Comparison of ENCODE assay signal across 22 cellular contexts in genomic region chr2:197248001-197248401, GRCh38.
DNase-seq lines count a peak whose midpoint lies in the region; ATAC-seq and TF ChIP-seq lines count a peak whose summit lies in the region.
"Had no signal": no experiment of that assay in that cellular context is flagged by ENCODE, and none has a peak within 500 bp of the region (broad histone marks: within the 10 kb centered on the region; RNA-seq: fewer than 3 reads in every experiment).

No MANE protein-coding gene starts in this region.

- no peaks in the 10 kb centered on the region for H3K36me3 ChIP-seq in right lobe of liver
- H3K36me3 ChIP-seq: brain microvascular endothelial cell, SJSA1, thoracic aorta had no signal

- no peak for DNase-seq in activated naive CD4-positive, alpha-beta T cell treated with anti-CD3 and anti-CD28 coated beads, Interleukin-2, amount 10 ng/mL, durations not matched to agents 7 days and 5 days
- DNase-seq in activated naive CD4-positive, alpha-beta T cell (lab: John Stamatoyannopoulos, UW), result no peak
- DNase-seq in SK-N-DZ (ENCODE audit: low spot score), result peak; percentile 87
- no peak for DNase-seq in activated naive CD8-positive, alpha-beta T cell treated with anti-CD3 and anti-CD28 coated beads, Interleukin-2, amount 50 U/mL, for 24 hours
- no peak for DNase-seq in stimulated activated naive B cell treated with anti-CD40 and anti-IgM and Interleukin-4, amounts not matched to agents 10 μg/mL and 1 μg/mL and 100 μg/mL, for 72 hours
- DNase-seq in mucosa of gallbladder (ENCODE audit: low spot score), result no peak
- no peak for DNase-seq in right lobe of liver
- DNase-seq: DMS79 treated with DMSO at 0.1 percent for 48 hours, Karpas-422, left colon, mesendoderm, NCI-H187 treated with DMSO at 0.1 percent for 48 hours, NCI-H2227 treated with DMSO at 0.1 percent for 48 hours, NCI-H82, nephron progenitor cell, PC-3, T1000 had no signal

- H3K27ac ChIP-seq in right lobe of liver, result no peak overlapping the region
- H3K27ac ChIP-seq: brain microvascular endothelial cell, SJSA1, thoracic aorta had no signal

- ATAC-seq in activated naive CD8-positive, alpha-beta T cell treated with anti-CD3 and anti-CD28 coated beads, Interleukin-2, amount 50 U/mL, for 24 hours, result no peak
- ATAC-seq in stimulated activated naive B cell treated with anti-CD40 and anti-IgM and Interleukin-4, amounts not matched to agents 10 μg/mL and 1 μg/mL and 100 μg/mL, for 72 hours (replicated peaks), result no peak
- ATAC-seq in esophagus mucosa (no peak), right lobe of liver (no peak)
- ATAC-seq: HCT116, left colon, PC-3 had no signal

- H3K27me3 Mint-ChIP-seq in activated naive CD4-positive, alpha-beta T cell treated with anti-CD3 and anti-CD28 coated beads, Interleukin-2, amount 10 ng/mL, durations not matched to agents 7 days and 5 days, result no peaks in the 10 kb centered on the region
- no peaks in the 10 kb centered on the region for H3K27me3 Mint-ChIP-seq in activated naive CD8-positive, alpha-beta T cell treated with anti-CD3 and anti-CD28 coated beads, Interleukin-2, amount 50 U/mL, for 24 hours
- no peaks in the 10 kb centered on the region for H3K27me3 Mint-ChIP-seq in stimulated activated naive B cell treated with anti-CD40 and anti-IgM and Interleukin-4, amounts not matched to agents 10 μg/mL and 1 μg/mL and 100 μg/mL, for 72 hours

- peaks cover 55% of the 10 kb centered on the region for H3K36me3 Mint-ChIP-seq in activated naive CD4-positive, alpha-beta T cell treated with anti-CD3 and anti-CD28 coated beads, Interleukin-2, amount 10 ng/mL, durations not matched to agents 7 days and 5 days
- peaks cover 29% of the 10 kb centered on the region for H3K36me3 Mint-ChIP-seq in activated naive CD8-positive, alpha-beta T cell treated with anti-CD3 and anti-CD28 coated beads, Interleukin-2, amount 50 U/mL, for 24 hours (ENCODE audit: low read depth)
- peaks cover 27 to 38% of the 10 kb centered on the region in 2 donors for H3K36me3 Mint-ChIP-seq in stimulated activated naive B cell treated with anti-CD40 and anti-IgM and Interleukin-4, amounts not matched to agents 10 μg/mL and 1 μg/mL and 100 μg/mL, for 72 hours

- peaks cover 4% of the 10 kb centered on the region for H3K9me3 Mint-ChIP-seq in activated naive CD4-positive, alpha-beta T cell treated with anti-CD3 and anti-CD28 coated beads, Interleukin-2, amount 10 ng/mL, durations not matched to agents 7 days and 5 days
- no peaks in the 10 kb centered on the region for H3K9me3 Mint-ChIP-seq in activated naive CD8-positive, alpha-beta T cell treated with anti-CD3 and anti-CD28 coated beads, Interleukin-2, amount 50 U/mL, for 24 hours
- peaks cover 0 to 1% of the 10 kb centered on the region in 2 donors for H3K9me3 Mint-ChIP-seq in stimulated activated naive B cell treated with anti-CD40 and anti-IgM and Interleukin-4, amounts not matched to agents 10 μg/mL and 1 μg/mL and 100 μg/mL, for 72 hours
- H3K9me3 Mint-ChIP-seq: nephron progenitor cell had no signal

- H3K4me1 Mint-ChIP-seq in activated naive CD4-positive, alpha-beta T cell treated with anti-CD3 and anti-CD28 coated beads, Interleukin-2, amount 10 ng/mL, durations not matched to agents 7 days and 5 days, result peaks cover 74% of the 10 kb centered on the region
- H3K4me1 Mint-ChIP-seq in activated naive CD8-positive, alpha-beta T cell treated with anti-CD3 and anti-CD28 coated beads, Interleukin-2, amount 50 U/mL, for 24 hours, result peaks cover 89% of the 10 kb centered on the region
- peaks cover 41 to 72% of the 10 kb centered on the region in 2 donors for H3K4me1 Mint-ChIP-seq in stimulated activated naive B cell treated with anti-CD40 and anti-IgM and Interleukin-4, amounts not matched to agents 10 μg/mL and 1 μg/mL and 100 μg/mL, for 72 hours

- TF ChIP-seq CTCF in right lobe of liver (IDR thresholded peaks at IDR 0.05), result no peak

- 76% methylated on average over 4 of the region's 4 CpGs for WGBS in right lobe of liver (ENCODE audit: insufficient coverage, low coverage, low lambda C conversion rate, missing lambda C conversion rate)

- H3K9me3 ChIP-seq in right lobe of liver, result no peaks in the 10 kb centered on the region
- H3K9me3 ChIP-seq: SJSA1, thoracic aorta had no signal

- H3K4me3 ChIP-seq in right lobe of liver, result no peak overlapping the region
- H3K4me3 ChIP-seq: SJSA1, thoracic aorta had no signal

- CTCF ChIA-PET in activated naive CD4-positive, alpha-beta T cell treated with anti-CD3 and anti-CD28 coated beads, Interleukin-2, amount 10 ng/mL, durations not matched to agents 7 days and 5 days (lab: Charles Lee), result interaction anchor here (1.5 kb wide), 1 partner anchor 40 kb away, joined by 4 read pairs; no protein-coding TSS in a partner anchor

- TF ChIP-seq POLR2A in right lobe of liver (IDR thresholded peaks at IDR 0.05), result no peak

- intact Hi-C loops in right lobe of liver (cut with DNase I), result no loop called here

- H3K4me1 ChIP-seq in right lobe of liver, result no peaks in the 10 kb centered on the region

- H3K27ac Mint-ChIP-seq in activated naive CD4-positive, alpha-beta T cell treated with anti-CD3 and anti-CD28 coated beads, Interleukin-2, amount 10 ng/mL, durations not matched to agents 7 days and 5 days, result peak overlapping the region; percentile 73
- H3K27ac Mint-ChIP-seq in activated naive CD8-positive, alpha-beta T cell treated with anti-CD3 and anti-CD28 coated beads, Interleukin-2, amount 50 U/mL, for 24 hours, result peak overlapping the region; percentile 99
- H3K27ac Mint-ChIP-seq in stimulated activated naive B cell treated with anti-CD40 and anti-IgM and Interleukin-4, amounts not matched to agents 10 μg/mL and 1 μg/mL and 100 μg/mL, for 72 hours, result peak overlapping the region; percentile 2

- no peak overlapping the region for H3K4me3 Mint-ChIP-seq in activated naive CD4-positive, alpha-beta T cell treated with anti-CD3 and anti-CD28 coated beads, Interleukin-2, amount 10 ng/mL, durations not matched to agents 7 days and 5 days
- H3K4me3 Mint-ChIP-seq in activated naive CD8-positive, alpha-beta T cell treated with anti-CD3 and anti-CD28 coated beads, Interleukin-2, amount 50 U/mL, for 24 hours, result peak overlapping the region; percentile 19
- H3K4me3 Mint-ChIP-seq in stimulated activated naive B cell treated with anti-CD40 and anti-IgM and Interleukin-4, amounts not matched to agents 10 μg/mL and 1 μg/mL and 100 μg/mL, for 72 hours, result no peak overlapping the region
- H3K4me3 Mint-ChIP-seq: nephron progenitor cell had no signal

- no peaks in the 10 kb centered on the region for H3K27me3 ChIP-seq in right lobe of liver
- H3K27me3 ChIP-seq: brain microvascular endothelial cell, SJSA1 had no signal

Comparison
In these comparisons a context has a peak if more than half of its experiments do, and no peak if none do; other contexts are left out.
1. H3K27ac Mint-ChIP-seq: peak in every context shown above with its lines; median percentile 99 in activated naive CD8-positive, alpha-beta T cell treated with anti-CD3 and anti-CD28 coated beads, Interleukin-2, amount 50 U/mL, for 24 hours; 73 in activated naive CD4-positive, alpha-beta T cell treated with anti-CD3 and anti-CD28 coated beads, Interleukin-2, amount 10 ng/mL, durations not matched to agents 7 days and 5 days; 2 in stimulated activated naive B cell treated with anti-CD40 and anti-IgM and Interleukin-4, amounts not matched to agents 10 μg/mL and 1 μg/mL and 100 μg/mL, for 72 hours.